8 cellular contexts compared by ENCODE assay signal in the genomic region with DNA sequence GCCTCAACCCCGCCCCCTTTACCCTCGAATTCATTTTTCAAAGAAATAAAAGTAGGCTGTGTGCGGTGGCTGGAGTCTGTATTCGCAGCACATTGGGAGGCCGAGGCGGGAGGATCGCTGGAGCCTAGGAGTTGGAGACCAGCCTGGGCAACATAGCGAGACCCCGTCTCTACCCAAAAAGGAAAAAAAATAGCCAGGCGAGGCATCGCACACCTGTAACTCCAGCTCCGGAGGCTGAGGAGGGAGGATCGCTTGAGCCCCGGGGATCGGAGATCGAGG. TPM values are rescaled to one million over a fixed set of nuclear protein-coding genes. Genes with fewer than 3 reads are reported as not detected.
DNase-seq lines count a peak whose midpoint lies in the region; ATAC-seq, FAIRE-seq and TF ChIP-seq lines count a peak whose summit lies in the region.

No MANE protein-coding gene starts in this region.

- peak overlapping the region; percentile 97 for H3K4me3 Mint-ChIP-seq in T-helper 1 cell treated with Interleukin-12 subunit alpha and Interleukin-12 subunit beta and Interleukin-4 antibody, amounts not matched to agents 30 μg/mL and 1 μg/mL, for 36 hours

- in situ Hi-C loops in HepG2 (cut with HindIII; ENCODE audit: extremely low pct_ligation_motif_present, low pct_unique_long_range_greater_than_20kb), result loop anchor here (5.0 kb wide), 1 partner anchor 101 kb away; no protein-coding TSS in a partner anchor

- peaks cover 28% of the 10 kb centered on the region for H3K4me1 Mint-ChIP-seq in T-helper 1 cell treated with Interleukin-12 subunit alpha and Interleukin-12 subunit beta and Interleukin-4 antibody, amounts not matched to agents 30 μg/mL and 1 μg/mL, for 36 hours (ENCODE audit: low read depth)

- H3K36me3 ChIP-seq in ascending aorta, result no peaks in the 10 kb centered on the region
- H3K36me3 ChIP-seq in HepG2 (replicated peaks in 1 of 2; ENCODE audit: control insufficient read depth in 1 of 2, insufficient read depth in 2 of 2, low read length in 2 of 2), result peaks cover 0 to 9% of the 10 kb centered on the region in 2 experiments; a peak in 4 of 5 replicates
- no peaks in the 10 kb centered on the region for H3K36me3 ChIP-seq in suprapubic skin

- H3K4me2 ChIP-seq in HepG2 (ENCODE audit: low read depth, low read length), result peak overlapping the region; percentile 87

- peak overlapping the region; percentile 95 for H3K27ac Mint-ChIP-seq in T-helper 1 cell treated with Interleukin-12 subunit alpha and Interleukin-12 subunit beta and Interleukin-4 antibody, amounts not matched to agents 30 μg/mL and 1 μg/mL, for 36 hours

- H3K9me3 ChIP-seq in ascending aorta (no peaks in the 10 kb centered on the region), HepG2 (ENCODE audit: low read length) (no peaks in the 10 kb centered on the region), suprapubic skin (no peaks in the 10 kb centered on the region)

- H3K27ac ChIP-seq in ascending aorta (peak overlapping the region; percentile 42 to 46), HepG2 (ENCODE audit: extremely low read length, insufficient read depth, low read length) (peak overlapping the region; percentile 69), suprapubic skin (peak overlapping the region; percentile 25)

- 81% methylated on average over 16 of the region's 16 CpGs for WGBS in HepG2 (ENCODE audit: low lambda C conversion rate)
- WGBS in suprapubic skin, result 65% methylated on average over 16 of the region's 16 CpGs

- TF ChIP-seq CTCF in ascending aorta (IDR thresholded peaks at IDR 0.05), result no peak
- no peak for TF ChIP-seq CTCF in HepG2 (CRISPR knock-in tag; IDR thresholded peaks at IDR 0.05)
- TF ChIP-seq CTCF in suprapubic skin (IDR thresholded peaks at IDR 0.05), result no peak

- H3K79me2 ChIP-seq in HepG2 (ENCODE audit: insufficient read depth, low read length), result peaks cover 31% of the 10 kb centered on the region

- CTCF ChIA-PET in HepG2 (lab: Yijun Ruan, JAX; ENCODE audit: low intra/inter-chr PET ratio, low total read pairs), result no interaction called here

- peak overlapping the region; percentile 63 for H3K9ac ChIP-seq in HepG2 (ENCODE audit: insufficient read depth, low read depth, low read length)

- ATAC-seq in HepG2 (no peak), GM18870 (IDR thresholded peaks at IDR 0.05; ENCODE audit: unreplicated experiment) (no peak)

- no peak for TF ChIP-seq POLR2A in HepG2 (IDR thresholded peaks at IDR 0.05; ENCODE audit: insufficient read depth in 1 of 2, low read depth in 2 of 2, low read length in 2 of 2)
- no peak for TF ChIP-seq POLR2A in suprapubic skin (IDR thresholded peaks at IDR 0.05)

- no peak for DNase-seq in T-helper 1 cell
- peak in 1 of 2 donors; percentile 73 for DNase-seq in ascending aorta (ENCODE audit: low spot score in 2 of 2)
- DNase-seq in HepG2 (ENCODE audit: low spot score), result no peak
- no peak for DNase-seq in suprapubic skin (ENCODE audit: low spot score in 2 of 2)
- no peak for DNase-seq in kidney tubule cell (ENCODE audit: low spot score)
- DNase-seq in stimulated activated CD4-positive, alpha-beta T cell treated with anti-CD3 and anti-CD28 coated beads, Interleukin-1b, Interleukin-23, amount 100 ng/mL, for 48 hours, result no peak

- no peaks in the 10 kb centered on the region for H3K9me3 Mint-ChIP-seq in T-helper 1 cell treated with Interleukin-12 subunit alpha and Interleukin-12 subunit beta and Interleukin-4 antibody, amounts not matched to agents 30 μg/mL and 1 μg/mL, for 36 hours

- H3K27me3 Mint-ChIP-seq in T-helper 1 cell treated with Interleukin-12 subunit alpha and Interleukin-12 subunit beta and Interleukin-4 antibody, amounts not matched to agents 30 μg/mL and 1 μg/mL, for 36 hours (ENCODE audit: low read depth), result peaks cover 4% of the 10 kb centered on the region

- intact Hi-C loops in ascending aorta (cut with DNase I), result loop anchor here (2.0 to 5.0 kb wide), 4 partner anchors 24 to 201 kb away; partner anchors contain the start of genes CDC6, IGFBP4 and WIPF2
- intact Hi-C loops in HepG2 (cut with micrococcal nuclease; ENCODE audit: unreplicated experiment), result loop anchor here (5.0 kb wide), 1 partner anchor 116 kb away; no protein-coding TSS in a partner anchor

- no peak for TF ChIP-seq RAD21 in HepG2 (CRISPR knock-in tag; IDR thresholded peaks at IDR 0.05)

- TSS peak; percentile 82 for BruUV-seq in HepG2 (replicated peaks; lab: Mats Ljungman, UMichigan)

- no peak for TF ChIP-seq EP300 in HepG2 (IDR thresholded peaks at IDR 0.05; ENCODE audit: low read depth in 2 of 2, low read length in 2 of 2)
- TF ChIP-seq EP300 in HepG2 (CRISPR knock-in tag; IDR thresholded peaks at IDR 0.05; ENCODE audit: borderline replicate concordance), result no peak
- TF ChIP-seq EP300 in suprapubic skin (IDR thresholded peaks at IDR 0.05), result no peak

- H3K27me3 ChIP-seq in ascending aorta, result no peaks in the 10 kb centered on the region
- H3K27me3 ChIP-seq in HepG2 (ENCODE audit: control insufficient read depth in 1 of 2, insufficient read depth in 2 of 2, low read length in 2 of 2), result no peaks in the 10 kb centered on the region
- H3K27me3 ChIP-seq in suprapubic skin, result no peaks in the 10 kb centered on the region

- peak overlapping the region; percentile 55 to 62 for H3K4me3 ChIP-seq in ascending aorta
- H3K4me3 ChIP-seq in HepG2 (replicated peaks in 1 of 3; ENCODE audit: insufficient read depth in 1 of 3, low read depth in 2 of 3, low read length in 3 of 3), result peak overlapping the region; percentile 29 to 98 (median 39); a peak in 5 of 6 replicates
- H3K4me3 ChIP-seq in suprapubic skin, result peak overlapping the region; percentile 60

- H4K20me1 ChIP-seq in HepG2 (ENCODE audit: insufficient read depth, low read length), result no peaks in the 10 kb centered on the region

- H2AFZ ChIP-seq in HepG2 (ENCODE audit: low read length), result peak overlapping the region; percentile 70

- H3K4me1 ChIP-seq in ascending aorta (peaks cover 0 to 9% of the 10 kb centered on the region in 2 donors), HepG2 (ENCODE audit: insufficient read depth, low read length) (peaks cover 81% of the 10 kb centered on the region), suprapubic skin (peaks cover 20% of the 10 kb centered on the region)

- POLR2A ChIA-PET in HepG2 (lab: Yijun Ruan, JAX), result interaction anchor here (1.0 to 2.0 kb wide), 11 partner anchors 9 to 1270 kb away, joined by 3 to 16 read pairs (median 6); partner anchors contain the start of gene EIF1

- H3K36me3 Mint-ChIP-seq in T-helper 1 cell treated with Interleukin-12 subunit alpha and Interleukin-12 subunit beta and Interleukin-4 antibody, amounts not matched to agents 30 μg/mL and 1 μg/mL, for 36 hours (ENCODE audit: low read depth), result peaks cover 11% of the 10 kb centered on the region

- FAIRE-seq in HepG2 (lab: Jason Lieb, UNC), result no peak

RNA-seq across cellular contexts. Expression of gene TOP2A, which starts 0.7 kb away (rescaled TPM):
- total RNA-seq in ascending aorta (0.11 TPM), HepG2 (2016; rRNA removed; fragmentation: Illumina TruSeq; extraction: Trizol) (327 and 614 TPM in 2 replicates), suprapubic skin (10 to 100 TPM in 3 of 4 donors, 1 to 10 TPM in 1; 8.1 to 45.2 (median 22.2) TPM)
- 35.7 and 38.5 TPM in 2 replicates for total RNA-seq in HepG2 (2016; cell fraction: cytosol; rRNA removed; fragmentation: Illumina TruSeq; extraction: Trizol; ENCODE audit: low read depth)
- 330 and 598 TPM in 2 replicates for total RNA-seq in HepG2 (2016; cell fraction: insoluble cytoplasmic fraction; rRNA removed; fragmentation: Illumina TruSeq; extraction: Trizol)
- 112 and 128 TPM in 2 replicates for total RNA-seq in HepG2 (2016; cell fraction: membrane; rRNA removed; fragmentation: Illumina TruSeq; extraction: Trizol)
- 262 and 265 TPM in 2 replicates for total RNA-seq in HepG2 (2016; cell fraction: nucleus; rRNA removed; fragmentation: Illumina TruSeq; extraction: Trizol)
- 52.7 and 108 TPM in 2 replicates for polyA plus RNA-seq in HepG2 (2011; rRNA removed)
- 35.8 and 39.5 TPM in 2 replicates for polyA plus RNA-seq in HepG2 (2011; cell fraction: cytosol; rRNA removed)
- polyA plus RNA-seq in HepG2 (2011; cell fraction: nucleus; rRNA removed), result 38.5 and 46.3 TPM in 2 replicates
- 78.9 and 178 TPM in 2 replicates for polyA plus RNA-seq in HepG2 (2012)
- 13.7 and 16.7 TPM in 2 replicates for polyA plus RNA-seq in HepG2 (2016; cell fraction: cytosol; fragmentation: Illumina TruSeq; extraction: Trizol; ENCODE audit: low read depth)
- polyA plus RNA-seq in HepG2 (2016; cell fraction: insoluble cytoplasmic fraction; fragmentation: Illumina TruSeq; extraction: Trizol; ENCODE audit: low read depth), result 406 and 447 TPM in 2 replicates
- polyA plus RNA-seq in HepG2 (2016; cell fraction: membrane; fragmentation: Illumina TruSeq; extraction: Trizol; ENCODE audit: low read depth), result 56.7 and 60.4 TPM in 2 replicates
- 324 and 347 TPM in 2 replicates for polyA plus RNA-seq in HepG2 (2016; cell fraction: nucleus; fragmentation: Illumina TruSeq; extraction: Trizol; ENCODE audit: insufficient read depth, low read depth)
- 29.3 and 72.8 TPM in 2 replicates for polyA minus RNA-seq in HepG2 (2011; rRNA and poly(A)+ RNA removed; ENCODE audit: low replicate concordance)
- 58.4 and 82.8 TPM in 2 replicates for polyA minus RNA-seq in HepG2 (2011; cell fraction: cytosol; rRNA and poly(A)+ RNA removed)
- polyA minus RNA-seq in HepG2 (2011; cell fraction: nucleus; rRNA and poly(A)+ RNA removed), result 83.2 and 96.0 TPM in 2 replicates

RNA-seq across cellular contexts. Expression of gene IGFBP4, which starts 24.9 kb away (rescaled TPM):
- total RNA-seq in ascending aorta (1,295 TPM), HepG2 (2016; rRNA removed; fragmentation: Illumina TruSeq; extraction: Trizol) (4.1 and 4.9 TPM in 2 replicates), suprapubic skin (10 to 100 TPM; 45.0 to 88.8 (median 74.6) TPM)
- 3.4 and 4.0 TPM in 2 replicates for total RNA-seq in HepG2 (2016; cell fraction: cytosol; rRNA removed; fragmentation: Illumina TruSeq; extraction: Trizol; ENCODE audit: low read depth)
- total RNA-seq in HepG2 (2016; cell fraction: insoluble cytoplasmic fraction; rRNA removed; fragmentation: Illumina TruSeq; extraction: Trizol), result 3.5 and 4.8 TPM in 2 replicates
- total RNA-seq in HepG2 (2016; cell fraction: membrane; rRNA removed; fragmentation: Illumina TruSeq; extraction: Trizol), result 10.9 and 13.2 TPM in 2 replicates
- 10.1 and 10.9 TPM in 2 replicates for total RNA-seq in HepG2 (2016; cell fraction: nucleus; rRNA removed; fragmentation: Illumina TruSeq; extraction: Trizol)
- 43.6 and 49.0 TPM in 2 replicates for polyA plus RNA-seq in HepG2 (2011; rRNA removed)
- polyA plus RNA-seq in HepG2 (2011; cell fraction: cytosol; rRNA removed), result 42.1 and 55.6 TPM in 2 replicates
- polyA plus RNA-seq in HepG2 (2011; cell fraction: nucleus; rRNA removed), result 26.0 and 26.1 TPM in 2 replicates
- polyA plus RNA-seq in HepG2 (2012), result 23.1 and 40.9 TPM in 2 replicates
- polyA plus RNA-seq in HepG2 (2016; cell fraction: cytosol; fragmentation: Illumina TruSeq; extraction: Trizol; ENCODE audit: low read depth), result 11.4 and 15.1 TPM in 2 replicates
- 10.4 and 12.4 TPM in 2 replicates for polyA plus RNA-seq in HepG2 (2016; cell fraction: insoluble cytoplasmic fraction; fragmentation: Illumina TruSeq; extraction: Trizol; ENCODE audit: low read depth)
- 18.8 and 25.1 TPM in 2 replicates for polyA plus RNA-seq in HepG2 (2016; cell fraction: membrane; fragmentation: Illumina TruSeq; extraction: Trizol; ENCODE audit: low read depth)
- 24.8 and 29.0 TPM in 2 replicates for polyA plus RNA-seq in HepG2 (2016; cell fraction: nucleus; fragmentation: Illumina TruSeq; extraction: Trizol; ENCODE audit: insufficient read depth, low read depth)
- 0.19 and 99.5 TPM in 2 replicates for polyA minus RNA-seq in HepG2 (2011; rRNA and poly(A)+ RNA removed; ENCODE audit: low replicate concordance)
- 36.8 and 40.1 TPM in 2 replicates for polyA minus RNA-seq in HepG2 (2011; cell fraction: cytosol; rRNA and poly(A)+ RNA removed)
- polyA minus RNA-seq in HepG2 (2011; cell fraction: nucleus; rRNA and poly(A)+ RNA removed), result 12.3 and 12.9 TPM in 2 replicates

RNA-seq across cellular contexts. Expression of gene GJD3, which starts 53.8 kb away (rescaled TPM):
- total RNA-seq in ascending aorta, result not detected
- not detected in 2 replicates for total RNA-seq in HepG2 (2016; rRNA removed; fragmentation: Illumina TruSeq; extraction: Trizol)
- not detected in 2 replicates for total RNA-seq in HepG2 (2016; cell fraction: cytosol; rRNA removed; fragmentation: Illumina TruSeq; extraction: Trizol; ENCODE audit: low read depth)
- total RNA-seq in HepG2 (2016; cell fraction: insoluble cytoplasmic fraction; rRNA removed; fragmentation: Illumina TruSeq; extraction: Trizol), result not detected in 2 replicates
- total RNA-seq in HepG2 (2016; cell fraction: membrane; rRNA removed; fragmentation: Illumina TruSeq; extraction: Trizol), result not detected in 2 replicates
- total RNA-seq in HepG2 (2016; cell fraction: nucleus; rRNA removed; fragmentation: Illumina TruSeq; extraction: Trizol), result not detected in 2 replicates
- not detected in 2 replicates for polyA plus RNA-seq in HepG2 (2011; rRNA removed)
- not detected in 2 replicates for polyA plus RNA-seq in HepG2 (2011; cell fraction: cytosol; rRNA removed)
- not detected in 2 replicates for polyA plus RNA-seq in HepG2 (2011; cell fraction: nucleus; rRNA removed)
- not detected in 2 replicates for polyA plus RNA-seq in HepG2 (2012)
- polyA plus RNA-seq in HepG2 (2016; cell fraction: cytosol; fragmentation: Illumina TruSeq; extraction: Trizol; ENCODE audit: low read depth), result not detected in 2 replicates
- polyA plus RNA-seq in HepG2 (2016; cell fraction: insoluble cytoplasmic fraction; fragmentation: Illumina TruSeq; extraction: Trizol; ENCODE audit: low read depth), result not detected in 2 replicates
- not detected in 2 replicates for polyA plus RNA-seq in HepG2 (2016; cell fraction: membrane; fragmentation: Illumina TruSeq; extraction: Trizol; ENCODE audit: low read depth)
- not detected in 2 replicates for polyA plus RNA-seq in HepG2 (2016; cell fraction: nucleus; fragmentation: Illumina TruSeq; extraction: Trizol; ENCODE audit: insufficient read depth, low read depth)
- polyA minus RNA-seq in HepG2 (2011; rRNA and poly(A)+ RNA removed; ENCODE audit: low replicate concordance), result not detected in 2 replicates
- polyA minus RNA-seq in HepG2 (2011; cell fraction: cytosol; rRNA and poly(A)+ RNA removed), result not detected in 2 replicates
- polyA minus RNA-seq in HepG2 (2011; cell fraction: nucleus; rRNA and poly(A)+ RNA removed), result not detected in 2 replicates
- 1 to 10 TPM in 1 of 4 donors, not detected in 3; 2.1 TPM for total RNA-seq in suprapubic skin

Comparison
In these comparisons a context has a peak if more than half of its experiments do, and no peak if none do; other contexts are left out.
1. RNA of gene IGFBP4, which starts 24.9 kb away (total RNA-seq): 1,295 TPM in ascending aorta (single experiment); 45.0 to 88.8 TPM in suprapubic skin and 3.4 to 13.2 TPM in HepG2; every median in the first group is over 10 times any median in the second.
2. Peak in every context shown above with its lines, with median percentiles within 50 percentile points of each other: H3K27ac ChIP-seq and H3K4me3 ChIP-seq.